Comparison of ENCODE assay signal across 8 cellular contexts in the genomic region with DNA sequence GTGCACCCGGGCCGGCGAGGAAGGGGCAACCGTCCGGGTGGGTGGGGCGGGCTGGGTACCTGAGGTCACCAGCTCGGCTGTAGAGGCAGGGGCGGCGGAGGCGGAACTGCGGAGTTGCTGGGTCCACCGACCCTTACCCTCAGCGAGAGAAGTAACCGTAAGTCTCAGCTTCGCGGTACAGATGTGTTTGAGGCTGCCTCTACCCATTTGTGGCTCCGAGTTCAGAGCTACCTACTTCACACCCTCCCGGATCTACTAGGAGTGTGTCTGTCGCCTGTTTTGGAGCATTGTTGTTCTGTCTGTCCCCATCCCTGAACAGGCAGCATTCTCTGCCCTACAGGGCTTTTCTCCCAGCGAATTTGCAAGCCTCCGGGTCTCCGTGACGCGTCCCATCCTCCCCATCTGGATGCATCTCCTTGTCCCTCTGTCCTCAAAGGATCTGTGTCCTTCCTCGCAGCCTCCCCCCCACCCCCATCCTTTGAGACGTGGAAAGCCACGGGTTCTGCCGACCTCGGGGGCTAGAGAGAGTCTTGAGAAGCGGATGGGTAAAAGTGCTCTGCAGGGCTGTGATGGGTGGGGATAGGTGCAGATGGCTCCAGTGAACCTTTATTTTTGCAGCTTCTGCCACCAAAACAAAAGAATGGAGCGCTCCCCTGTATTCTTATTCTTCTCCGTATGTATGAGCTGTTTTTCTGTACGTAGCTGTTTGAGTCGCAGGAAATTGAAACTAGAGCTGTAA. TPM values are rescaled to one million over a fixed set of nuclear protein-coding genes. Genes with fewer than 3 reads are reported as not detected.
DNase-seq lines count a peak whose midpoint lies in the region; ATAC-seq, FAIRE-seq and TF ChIP-seq lines count a peak whose summit lies in the region.

No MANE protein-coding gene starts in this region.

- H3K4me3 ChIP-seq in keratinocyte (ENCODE audit: control insufficient read depth in 2 of 3, extremely low read depth in 1 of 3, insufficient read depth in 2 of 3, low read depth in 1 of 3, low read length in 3 of 3) = peak overlapping the region; percentile 57 to 97 (median 81)

- no peaks in the 10 kb centered on the region for H3K27me3 ChIP-seq in keratinocyte (ENCODE audit: control insufficient read depth, extremely low read depth, insufficient read depth, low read length)

- ATAC-seq in GM19468 (IDR thresholded peaks at IDR 0.05; ENCODE audit: extremely low read depth, unreplicated experiment) (peak; percentile 3), HG03520 (IDR thresholded peaks at IDR 0.05; ENCODE audit: unreplicated experiment) (peak; percentile 27), SK-N-SH treated with all-trans-retinoic acid at 6 μM for 48 hours (peak; percentile 56)

- DNase-seq in ELR (ENCODE audit: low read depth) (peak; percentile 39), caudate nucleus (lab: John Stamatoyannopoulos, UW) (peak in 48 of 61 donors; percentile 3 to 77 (median 47)), keratinocyte (ENCODE audit: low read depth, low spot score) (no peak), NCI-H187 treated with DMSO at 0.1 percent for 48 hours (lab: John Stamatoyannopoulos, UW) (no peak)
- DNase-seq in stimulated activated CD4-positive, alpha-beta T cell treated with anti-CD3 and anti-CD28 coated beads, Interleukin-2, amount 100 ng/mL, for 24 hours = peak; percentile 11 to 24

- peak overlapping the region; percentile 67 for H3K27ac ChIP-seq in caudate nucleus (ENCODE audit: low read depth, low read length)
- peak overlapping the region; percentile 88 for H3K27ac ChIP-seq in keratinocyte (ENCODE audit: control insufficient read depth, insufficient read depth, low read length)

- peak overlapping the region; percentile 93 for H3K4me2 ChIP-seq in keratinocyte (ENCODE audit: control insufficient read depth, extremely low read depth, insufficient read depth, low read depth, low read length)

- FAIRE-seq in keratinocyte (lab: Jason Lieb, UNC) = no peak

- H3K79me2 ChIP-seq in keratinocyte (ENCODE audit: control insufficient read depth, insufficient read depth, low read length) = peaks cover 79% of the 10 kb centered on the region

- H3K4me1 ChIP-seq in keratinocyte (ENCODE audit: control insufficient read depth, extremely low read depth, insufficient read depth, low read length) = peaks cover 35% of the 10 kb centered on the region

- dilution Hi-C loops in keratinocyte (cut with MboI; ENCODE audit: extremely low pct_ligation_motif_present, low sequenced_read_pairs) = no loop called here

- H3K9me3 ChIP-seq in keratinocyte (ENCODE audit: control insufficient read depth, low read depth, low read length) = no peaks in the 10 kb centered on the region

- no peak for TF ChIP-seq CTCF in keratinocyte (optimal IDR thresholded peaks at IDR 0.05 in 1 of 3, IDR thresholded peaks at IDR 0.05 in 1 of 3, conservative IDR thresholded peaks at IDR 0.05 in 1 of 3; ENCODE audit: extremely low read depth in 1 of 3, insufficient read depth in 2 of 3, low read length in 3 of 3)

- no peaks in the 10 kb centered on the region for H4K20me1 ChIP-seq in keratinocyte (ENCODE audit: control insufficient read depth, extremely low read depth, insufficient read depth, low read length)

- H3K9me1 ChIP-seq in keratinocyte (ENCODE audit: control insufficient read depth, extremely low read depth, insufficient read depth, low read length) = no peaks in the 10 kb centered on the region

- H3K9ac ChIP-seq in keratinocyte (ENCODE audit: control insufficient read depth, extremely low read depth, insufficient read depth, low read length) = peak overlapping the region; percentile 97

- H3K36me3 ChIP-seq in keratinocyte (ENCODE audit: control insufficient read depth in 2 of 2, extremely low read depth in 1 of 2, insufficient read depth in 2 of 2, low read length in 2 of 2) = peaks cover 0 to 2% of the 10 kb centered on the region in 2 experiments

- peak overlapping the region; percentile 100 for H2AFZ ChIP-seq in keratinocyte (ENCODE audit: control insufficient read depth, low read length)

TF ChIP-seq in SK-N-SH treated with all-trans-retinoic acid at 6 μM for 48 hours, 23 proteins besides CTCF, POLR2A, EP300 and RAD21:
- no peak for TF ChIP-seq ESRRG (CRISPR knock-in tag; IDR thresholded peaks at IDR 0.05)
TF ChIP-seq in SK-N-SH treated with all-trans-retinoic acid at 6 μM for 48 hours: peak in this region for 0.

RNA-seq across cellular contexts. Expression of a gene that starts 0.8 kb away (rescaled TPM):
- 28.4 to 37.7 TPM (median 37.0 TPM) in 3 replicates for polyA plus RNA-seq in keratinocyte
- polyA plus RNA-seq in keratinocyte (2011; ENCODE audit: low read depth) = 23.6 TPM
- 22.3 and 37.9 TPM in 2 replicates for polyA plus RNA-seq in keratinocyte (2011; cell fraction: cytosol; rRNA removed)
- polyA plus RNA-seq in keratinocyte (2011; cell fraction: nucleus; rRNA removed) = 49.2 and 56.3 TPM in 2 replicates
- 16.7 and 24.2 TPM in 2 replicates for polyA plus RNA-seq in keratinocyte (2012; ENCODE audit: low replicate concordance)
- 43.8 to 63.0 TPM (median 62.0 TPM) in 3 replicates for polyA minus RNA-seq in keratinocyte
- 46.4 TPM for polyA minus RNA-seq in keratinocyte (2011; cell fraction: cytosol; rRNA and poly(A)+ RNA removed)
- polyA minus RNA-seq in keratinocyte (2011; cell fraction: nucleus; rRNA and poly(A)+ RNA removed) = 38.4 and 71.8 TPM in 2 replicates

RNA-seq across cellular contexts. Expression of a gene that starts 0.8 kb away (rescaled TPM):
- 33.3 to 39.5 TPM (median 35.6 TPM) in 3 replicates for polyA plus RNA-seq in keratinocyte
- polyA plus RNA-seq in keratinocyte (2011; ENCODE audit: low read depth) = 14.3 TPM
- 20.0 and 37.8 TPM in 2 replicates for polyA plus RNA-seq in keratinocyte (2011; cell fraction: cytosol; rRNA removed)
- 45.2 and 63.6 TPM in 2 replicates for polyA plus RNA-seq in keratinocyte (2011; cell fraction: nucleus; rRNA removed)
- polyA plus RNA-seq in keratinocyte (2012; ENCODE audit: low replicate concordance) = 13.5 and 18.9 TPM in 2 replicates
- 22.5 to 58.3 TPM (median 33.0 TPM) in 3 replicates for polyA minus RNA-seq in keratinocyte
- 15.2 TPM for polyA minus RNA-seq in keratinocyte (2011; cell fraction: cytosol; rRNA and poly(A)+ RNA removed)
- 26.9 and 45.7 TPM in 2 replicates for polyA minus RNA-seq in keratinocyte (2011; cell fraction: nucleus; rRNA and poly(A)+ RNA removed)

Comparison
In these comparisons a context has a peak if more than half of its experiments do, and no peak if none do; other contexts are left out.
1. DNase-seq: peak in ELR (single experiment), caudate nucleus (48 of 61) and stimulated activated CD4-positive, alpha-beta T cell treated with anti-CD3 and anti-CD28 coated beads, Interleukin-2, amount 100 ng/mL, for 24 hours (2 of 2); none in keratinocyte (single experiment) and NCI-H187 treated with DMSO at 0.1 percent for 48 hours (single experiment).
2. ATAC-seq: peak in every context shown above with its lines; median percentile 56 in SK-N-SH treated with all-trans-retinoic acid at 6 μM for 48 hours; 27 in HG03520; 3 in GM19468.